In genomic region chr1:173798078-173798477, GRCh38 we compare ENCODE assay signal across 17 cellular contexts.
"Had no signal": no experiment of that assay in that cellular context is flagged by ENCODE, and none has a peak within 500 bp of the region (broad histone marks: within the 10 kb centered on the region; RNA-seq: fewer than 3 reads in every experiment).

No MANE protein-coding gene starts in this region.

- H3K36me3 Mint-ChIP-seq: natural killer cell treated with Interleukin-12 subunit alpha and Interleukin-12 subunit beta and Interleukin-15 and Interleukin-18, amount 100 ng/mL, for 72 hours had no signal

- H3K4me3 ChIP-seq: body of pancreas, colonic mucosa, esophagus muscularis mucosa, pancreas, transverse colon had no signal

- DNase-seq: activated B cell treated with CpG ODN at 0.5 μM for 24 hours; activated CD4-positive, alpha-beta T cell treated with anti-CD3 and anti-CD28 coated beads, Interleukin-2, amount 10 ng/mL, durations not matched to agents 24 days and 14 days; activated CD8-positive, alpha-beta T cell treated with anti-CD3 and anti-CD28 coated beads, Interleukin-2, amount 10 ng/mL, durations not matched to agents 7 days and 5 days; activated naive CD4-positive, alpha-beta T cell treated with anti-CD3 and anti-CD28 coated beads for 36 hours; activated T-cell treated with anti-CD3 and anti-CD28 coated beads, Interleukin-2, amount 50 U/mL, for 24 hours; body of pancreas; colonic mucosa; endodermal cell; left cardiac atrium; pancreas; stimulated activated CD8-positive, alpha-beta memory T cell treated with anti-CD3 and anti-CD28 coated beads, Interleukin-4, amount 100 ng/mL, for 48 hours; stimulated activated naive CD4-positive, alpha-beta T cell; transverse colon had no signal

- H3K9me3 ChIP-seq: body of pancreas, colonic mucosa, esophagus muscularis mucosa, neutrophil, pancreas, transverse colon had no signal

- H3K4me3 Mint-ChIP-seq: activated B cell treated with CpG ODN at 0.5 μM for 24 hours; activated CD4-positive, alpha-beta T cell treated with anti-CD3 and anti-CD28 coated beads, Interleukin-2, amount 10 ng/mL, durations not matched to agents 24 days and 14 days; activated CD8-positive, alpha-beta T cell treated with anti-CD3 and anti-CD28 coated beads, Interleukin-2, amount 10 ng/mL, durations not matched to agents 7 days and 5 days; activated naive CD4-positive, alpha-beta T cell treated with anti-CD3 and anti-CD28 coated beads for 36 hours; activated T-cell treated with anti-CD3 and anti-CD28 coated beads, Interleukin-2, amount 50 U/mL, for 24 hours; central memory CD8-positive, alpha-beta T cell; endodermal cell; natural killer cell treated with Interleukin-12 subunit alpha and Interleukin-12 subunit beta and Interleukin-15 and Interleukin-18, amount 100 ng/mL, for 72 hours had no signal

- ATAC-seq: activated CD8-positive, alpha-beta T cell treated with anti-CD3 and anti-CD28 coated beads, Interleukin-2, amount 10 ng/mL, durations not matched to agents 7 days and 5 days; body of pancreas; left cardiac atrium; natural killer cell treated with Interleukin-12 subunit alpha and Interleukin-12 subunit beta and Interleukin-15 and Interleukin-18, amount 100 ng/mL, for 72 hours; pancreas had no signal

- H3K9me3 Mint-ChIP-seq: activated B cell treated with CpG ODN at 0.5 μM for 24 hours; activated CD4-positive, alpha-beta T cell treated with anti-CD3 and anti-CD28 coated beads, Interleukin-2, amount 10 ng/mL, durations not matched to agents 24 days and 14 days; activated naive CD4-positive, alpha-beta T cell treated with anti-CD3 and anti-CD28 coated beads for 36 hours; activated T-cell treated with anti-CD3 and anti-CD28 coated beads, Interleukin-2, amount 50 U/mL, for 24 hours; central memory CD8-positive, alpha-beta T cell; natural killer cell treated with Interleukin-12 subunit alpha and Interleukin-12 subunit beta and Interleukin-15 and Interleukin-18, amount 100 ng/mL, for 72 hours had no signal

- H3K4me1 Mint-ChIP-seq: activated B cell treated with CpG ODN at 0.5 μM for 24 hours; activated CD4-positive, alpha-beta T cell treated with anti-CD3 and anti-CD28 coated beads, Interleukin-2, amount 10 ng/mL, durations not matched to agents 24 days and 14 days; central memory CD8-positive, alpha-beta T cell; endodermal cell had no signal

- H3K27me3 ChIP-seq: body of pancreas, colonic mucosa, esophagus muscularis mucosa, neutrophil, pancreas, transverse colon had no signal

- H3K27ac ChIP-seq: body of pancreas, colonic mucosa, esophagus muscularis mucosa, neutrophil, pancreas, transverse colon had no signal

- H3K4me1 ChIP-seq: body of pancreas, colonic mucosa, esophagus muscularis mucosa, pancreas, transverse colon had no signal

- H3K27ac Mint-ChIP-seq: activated B cell treated with CpG ODN at 0.5 μM for 24 hours; activated CD4-positive, alpha-beta T cell treated with anti-CD3 and anti-CD28 coated beads, Interleukin-2, amount 10 ng/mL, durations not matched to agents 24 days and 14 days; activated CD8-positive, alpha-beta T cell treated with anti-CD3 and anti-CD28 coated beads, Interleukin-2, amount 10 ng/mL, durations not matched to agents 7 days and 5 days; activated naive CD4-positive, alpha-beta T cell treated with anti-CD3 and anti-CD28 coated beads for 36 hours; activated T-cell treated with anti-CD3 and anti-CD28 coated beads, Interleukin-2, amount 50 U/mL, for 24 hours; endodermal cell; natural killer cell treated with Interleukin-12 subunit alpha and Interleukin-12 subunit beta and Interleukin-15 and Interleukin-18, amount 100 ng/mL, for 72 hours had no signal

- H3K27me3 Mint-ChIP-seq: activated B cell treated with CpG ODN at 0.5 μM for 24 hours; activated CD4-positive, alpha-beta T cell treated with anti-CD3 and anti-CD28 coated beads, Interleukin-2, amount 10 ng/mL, durations not matched to agents 24 days and 14 days; activated T-cell treated with anti-CD3 and anti-CD28 coated beads, Interleukin-2, amount 50 U/mL, for 24 hours; central memory CD8-positive, alpha-beta T cell; natural killer cell treated with Interleukin-12 subunit alpha and Interleukin-12 subunit beta and Interleukin-15 and Interleukin-18, amount 100 ng/mL, for 72 hours had no signal

- H3K36me3 ChIP-seq: colonic mucosa, pancreas had no signal
